Comparison of ENCODE assay signal across 9 cellular contexts in genomic region chr10:71621783-71622526, GRCh38.
DNase-seq lines count a peak whose midpoint lies in the region; ATAC-seq and TF ChIP-seq lines count a peak whose summit lies in the region.
"Had no signal": no experiment of that assay in that cellular context is flagged by ENCODE, and none has a peak within 500 bp of the region (broad histone marks: within the 10 kb centered on the region; RNA-seq: fewer than 3 reads in every experiment).

No MANE protein-coding gene starts in this region.

- H3K27ac ChIP-seq in substantia nigra (ENCODE audit: low read depth, low read length, poor library complexity, severe bottlenecking), result peak overlapping the region; percentile 89
- H3K27ac ChIP-seq: HL-60 had no signal

- H3K4me3 Mint-ChIP-seq in brain, result peak overlapping the region in 3 of 5 experiments; percentile 44 to 68 (median 64)

- in situ Hi-C loops in KBM-7 (cut with MboI; ENCODE audit: low pct_unique_long_range_greater_than_20kb, low sequenced_read_pairs), result no loop called here

- ATAC-seq in HG03159 (IDR thresholded peaks at IDR 0.05; ENCODE audit: unreplicated experiment) (no peak), GM19463 (IDR thresholded peaks at IDR 0.05; ENCODE audit: unreplicated experiment) (no peak)

- no peaks in the 10 kb centered on the region for H3K27me3 Mint-ChIP-seq in brain

- H3K4me1 Mint-ChIP-seq in brain, result peaks cover 65% of the 10 kb centered on the region

- H3K9me3 Mint-ChIP-seq in brain, result peaks cover 0 to 3% (median 0%) of the 10 kb centered on the region in 5 experiments

- H3K27ac Mint-ChIP-seq in brain, result peak overlapping the region; percentile 41 to 94 (median 76)

- no peak for TF ChIP-seq CTCF in brain (conservative IDR thresholded peaks at IDR 0.05)

- peaks cover 6% of the 10 kb centered on the region for H3K36me3 Mint-ChIP-seq in brain

- peak; percentile 35 for DNase-seq in HPDE6-E6E7 (ENCODE audit: extremely low spot score)
- peak; percentile 64 for DNase-seq in iPS-NIHi7 (ENCODE audit: extremely low spot score)
- peak in 20 of 49 donors; percentile 14 to 75 (median 38) for DNase-seq in substantia nigra (lab: John Stamatoyannopoulos, UW)
- DNase-seq in KBM-7, result no peak
- no peak for DNase-seq in mesenteric fat pad (ENCODE audit: low spot score)

Comparison
In these comparisons a context has a peak if more than half of its experiments do, and no peak if none do; other contexts are left out.
1. DNase-seq: peak in HPDE6-E6E7 (single experiment) and iPS-NIHi7 (single experiment); none in KBM-7 (single experiment) and mesenteric fat pad (single experiment).